18 cellular contexts compared by ENCODE assay signal in genomic region chr7:140048989-140049338, GRCh38.
"Had no signal": no experiment of that assay in that cellular context is flagged by ENCODE, and none has a peak within 500 bp of the region (broad histone marks: within the 10 kb centered on the region; RNA-seq: fewer than 3 reads in every experiment).

No MANE protein-coding gene starts in this region.

- H3K9me3 Mint-ChIP-seq: activated CD4-positive, alpha-beta memory T cell treated with anti-CD3 and anti-CD28 coated beads for 36 hours; activated naive CD4-positive, alpha-beta T cell treated with anti-CD3 and anti-CD28 coated beads, Interleukin-2, amount 10 ng/mL, durations not matched to agents 7 days and 5 days; activated T-cell treated with anti-CD3 and anti-CD28 coated beads, Interleukin-2, amount 50 U/mL, for 24 hours; nephron; stimulated activated naive CD8-positive, alpha-beta T cell treated with anti-CD3 and anti-CD28 coated beads, Interleukin-15, amount 100 ng/mL, for 72 hours had no signal

- H3K27me3 ChIP-seq: adrenal gland, gastrocnemius medialis, upper lobe of right lung had no signal

- H3K27me3 Mint-ChIP-seq: activated CD4-positive, alpha-beta memory T cell treated with anti-CD3 and anti-CD28 coated beads for 36 hours; activated CD8-positive, alpha-beta memory T cell treated with anti-CD3 and anti-CD28 coated beads, Interleukin-2, amount 10 ng/mL, durations not matched to agents 7 days and 5 days; activated naive CD4-positive, alpha-beta T cell treated with anti-CD3 and anti-CD28 coated beads, Interleukin-2, amount 10 ng/mL, durations not matched to agents 7 days and 5 days; activated T-cell treated with anti-CD3 and anti-CD28 coated beads, Interleukin-2, amount 50 U/mL, for 24 hours; stimulated activated naive CD8-positive, alpha-beta T cell treated with anti-CD3 and anti-CD28 coated beads, Interleukin-15, amount 100 ng/mL, for 72 hours had no signal

- H3K36me3 ChIP-seq: adrenal gland, gastrocnemius medialis had no signal

- ATAC-seq: activated CD8-positive, alpha-beta memory T cell treated with anti-CD3 and anti-CD28 coated beads, Interleukin-2, amount 10 ng/mL, durations not matched to agents 7 days and 5 days; gastrocnemius medialis; psoas muscle; sciatic nerve; stimulated activated naive CD8-positive, alpha-beta T cell treated with anti-CD3 and anti-CD28 coated beads, Interleukin-15, amount 100 ng/mL, for 72 hours had no signal

- H3K27ac ChIP-seq: epithelial cell of prostate, psoas muscle, upper lobe of right lung had no signal

- H3K9me3 ChIP-seq: adrenal gland, gastrocnemius medialis, psoas muscle, upper lobe of right lung had no signal

- DNase-seq: activated CD4-positive, alpha-beta memory T cell treated with anti-CD3 and anti-CD28 coated beads for 36 hours; activated CD8-positive, alpha-beta memory T cell treated with anti-CD3 and anti-CD28 coated beads, Interleukin-2, amount 10 ng/mL, durations not matched to agents 7 days and 5 days; activated naive CD4-positive, alpha-beta T cell treated with anti-CD3 and anti-CD28 coated beads, Interleukin-2, amount 10 ng/mL, durations not matched to agents 7 days and 5 days; activated T-cell treated with anti-CD3 and anti-CD28 coated beads, Interleukin-2, amount 50 U/mL, for 24 hours; adrenal gland; caudate nucleus; effector CD8-positive, alpha-beta T cell; gastrocnemius medialis; nucleus accumbens; psoas muscle; stimulated activated CD4-positive, alpha-beta T cell treated with anti-CD3 and anti-CD28 coated beads, Interleukin-1b, Interleukin-23, amount 100 ng/mL, for 48 hours; stimulated activated naive CD8-positive, alpha-beta T cell treated with anti-CD3 and anti-CD28 coated beads, Interleukin-15, amount 100 ng/mL, for 72 hours; T-helper 1 cell; upper lobe of right lung had no signal

- FAIRE-seq: keratinocyte had no signal

- H3K4me1 ChIP-seq: psoas muscle had no signal

- H3K27ac Mint-ChIP-seq: activated CD4-positive, alpha-beta memory T cell treated with anti-CD3 and anti-CD28 coated beads for 36 hours; activated CD8-positive, alpha-beta memory T cell treated with anti-CD3 and anti-CD28 coated beads, Interleukin-2, amount 10 ng/mL, durations not matched to agents 7 days and 5 days; activated naive CD4-positive, alpha-beta T cell treated with anti-CD3 and anti-CD28 coated beads, Interleukin-2, amount 10 ng/mL, durations not matched to agents 7 days and 5 days; nephron; stimulated activated naive CD8-positive, alpha-beta T cell treated with anti-CD3 and anti-CD28 coated beads, Interleukin-15, amount 100 ng/mL, for 72 hours had no signal

- H3K4me3 ChIP-seq: adrenal gland, gastrocnemius medialis, psoas muscle, upper lobe of right lung had no signal

- H3K4me3 Mint-ChIP-seq: activated CD4-positive, alpha-beta memory T cell treated with anti-CD3 and anti-CD28 coated beads for 36 hours; activated CD8-positive, alpha-beta memory T cell treated with anti-CD3 and anti-CD28 coated beads, Interleukin-2, amount 10 ng/mL, durations not matched to agents 7 days and 5 days; activated naive CD4-positive, alpha-beta T cell treated with anti-CD3 and anti-CD28 coated beads, Interleukin-2, amount 10 ng/mL, durations not matched to agents 7 days and 5 days; activated T-cell treated with anti-CD3 and anti-CD28 coated beads, Interleukin-2, amount 50 U/mL, for 24 hours; nephron; stimulated activated naive CD8-positive, alpha-beta T cell treated with anti-CD3 and anti-CD28 coated beads, Interleukin-15, amount 100 ng/mL, for 72 hours had no signal
